Comparison of ENCODE assay signal across 8 cellular contexts in the genomic region with DNA sequence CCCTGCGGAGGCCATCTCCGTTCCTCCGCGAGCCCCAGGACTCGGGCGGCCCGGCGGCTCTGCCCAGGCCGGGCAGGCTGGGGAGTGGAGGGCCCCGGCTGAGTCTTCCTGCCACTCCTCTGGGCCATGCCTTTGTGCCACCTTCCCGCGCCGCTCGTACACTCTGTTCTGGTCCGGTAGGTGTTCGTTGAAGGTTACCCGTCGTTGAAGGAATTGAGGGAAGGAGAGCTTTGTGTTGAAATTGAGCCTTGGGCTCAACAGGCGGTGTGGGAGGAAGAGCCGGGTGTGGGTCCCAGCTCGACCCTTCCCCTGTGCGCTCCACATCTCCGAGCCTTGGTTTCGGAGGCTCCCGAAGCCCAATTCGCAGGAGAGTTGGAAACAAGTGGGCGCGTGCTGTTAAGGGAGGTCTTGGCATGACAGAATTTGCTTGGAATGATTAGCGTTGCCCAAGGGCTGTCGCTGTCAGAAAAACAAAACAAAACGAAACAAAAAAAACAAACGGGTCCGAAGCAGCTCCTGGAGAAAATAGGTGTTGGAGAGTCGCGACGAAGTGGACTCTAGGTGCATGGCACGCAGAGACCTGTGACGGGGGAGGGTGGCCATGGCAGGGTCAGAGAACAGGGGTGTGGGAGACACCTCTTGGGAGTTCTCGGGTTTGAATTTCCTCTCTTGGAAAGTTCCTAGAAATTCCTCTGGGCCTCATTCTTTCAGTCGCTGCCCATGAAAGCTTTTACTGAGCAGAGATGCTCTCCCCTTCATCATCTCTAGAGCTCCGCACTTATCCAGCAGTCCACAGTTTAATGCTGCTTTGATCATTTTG. TPM values are rescaled to one million over a fixed set of nuclear protein-coding genes. Genes with fewer than 3 reads are reported as not detected.
A peak's percentile ranks its signal among the peaks of the same experiment; 100 is the strongest.
DNase-seq lines count a peak whose midpoint lies in the region; ATAC-seq, FAIRE-seq and TF ChIP-seq lines count a peak whose summit lies in the region.

No MANE protein-coding gene starts in this region.

- H3K4me2 ChIP-seq in SK-N-SH, result peak overlapping the region; percentile 82

- peaks cover 6 to 15% of the 10 kb centered on the region in 2 experiments; a peak in 2 of 4 replicates for H3K4me1 ChIP-seq in SK-N-SH (ENCODE audit: control insufficient read depth in 1 of 2, insufficient read depth in 2 of 2, low read depth in 1 of 2, low read length in 1 of 2)

- peak overlapping the region; percentile 93 for H3K9ac ChIP-seq in SK-N-SH

- POLR2A ChIA-PET in SK-N-SH (lab: Yijun Ruan, JAX), result interaction anchor here (0.8 to 1.0 kb wide), 2 partner anchors 9 to 452 kb away, joined by 3 read pairs; no protein-coding TSS in a partner anchor

- no peaks in the 10 kb centered on the region for H3K9me3 Mint-ChIP-seq in activated CD8-positive, alpha-beta memory T cell treated with anti-CD3 and anti-CD28 coated beads, Interleukin-2, amount 10 ng/mL, durations not matched to agents 7 days and 5 days (ENCODE audit: low read depth)

- no peak for DNase-seq in activated CD8-positive, alpha-beta memory T cell treated with anti-CD3 and anti-CD28 coated beads, Interleukin-2, amount 10 ng/mL, durations not matched to agents 7 days and 5 days
- no peak for DNase-seq in activated CD8-positive, alpha-beta memory T cell treated with anti-CD3 and anti-CD28 coated beads, Interleukin-2, amount 50 U/mL, for 48 hours
- DNase-seq in SK-N-SH (no peak), foreskin fibroblast (peak in 1 of 2 donors; percentile 7), pons (ENCODE audit: low spot score) (peak; percentile 13), D721Med (ENCODE audit: insufficient read length, low spot score) (no peak)
- no peak for DNase-seq in stimulated activated CD8-positive, alpha-beta memory T cell treated with anti-CD3 and anti-CD28 coated beads, Interleukin-4, amount 100 ng/mL, for 48 hours

- H3K36me3 Mint-ChIP-seq in activated CD8-positive, alpha-beta memory T cell treated with anti-CD3 and anti-CD28 coated beads, Interleukin-2, amount 10 ng/mL, durations not matched to agents 7 days and 5 days, result peaks cover 14% of the 10 kb centered on the region

- H3K79me2 ChIP-seq in SK-N-SH (ENCODE audit: insufficient read depth), result peaks cover 61% of the 10 kb centered on the region

- no peak for TF ChIP-seq CTCF in SK-N-SH (IDR thresholded peaks at IDR 0.05)
- no peak for TF ChIP-seq CTCF in foreskin fibroblast (IDR thresholded peaks at IDR 0.05; ENCODE audit: low read depth, low read length)
- TF ChIP-seq CTCF in D721Med (IDR thresholded peaks at IDR 0.05; ENCODE audit: insufficient read depth, missing control alignments), result no peak

- 3% methylated on average over 20 of the region's 41 CpGs for WGBS in SK-N-SH (ENCODE audit: low lambda C conversion rate)

- H3K4me3 ChIP-seq in SK-N-SH (ENCODE audit: low read depth in 2 of 2, low read length in 1 of 2) (peak overlapping the region; percentile 83 to 91), foreskin fibroblast (ENCODE audit: low read depth in 1 of 2, low read length in 2 of 2) (peak overlapping the region; percentile 82 to 91)

- TF ChIP-seq RAD21 in SK-N-SH (IDR thresholded peaks at IDR 0.05; ENCODE audit: low read length), result no peak

- H3K36me3 ChIP-seq in SK-N-SH (replicated peaks in 1 of 2; ENCODE audit: control insufficient read depth in 1 of 2, insufficient read depth in 2 of 2, low read length in 1 of 2), result no peaks in the 10 kb centered on the region

- H2AFZ ChIP-seq in SK-N-SH (ENCODE audit: low read depth), result peak overlapping the region; percentile 83; the same call in 1 of the 2 replicates

- CTCF ChIA-PET in activated CD8-positive, alpha-beta memory T cell treated with anti-CD3 and anti-CD28 coated beads, Interleukin-2, amount 10 ng/mL, durations not matched to agents 7 days and 5 days (lab: Charles Lee), result interaction anchor here (0.7 to 2.6 kb wide), 19 partner anchors 10 to 1312 kb away, joined by 3 to 25 read pairs (median 4); partner anchors contain the start of genes CCDC74A and SMPD4
- CTCF ChIA-PET in SK-N-SH (lab: Yijun Ruan, JAX), result interaction anchor here (0.6 to 5.1 kb wide), 21 partner anchors 9 to 452 kb away, joined by 3 to 36 read pairs (median 4); partner anchors contain the start of gene CCDC74A

- H4K20me1 ChIP-seq in SK-N-SH (ENCODE audit: insufficient read depth), result peaks cover 11% of the 10 kb centered on the region; the same call in 1 of the 2 replicates

- peak overlapping the region; percentile 98 for H3K27ac Mint-ChIP-seq in activated CD8-positive, alpha-beta memory T cell treated with anti-CD3 and anti-CD28 coated beads, Interleukin-2, amount 10 ng/mL, durations not matched to agents 7 days and 5 days

- H3F3A ChIP-seq in SK-N-SH (replicated peaks; ENCODE audit: insufficient read depth), result no peaks in the 10 kb centered on the region

- TF ChIP-seq EP300 in SK-N-SH (IDR thresholded peaks at IDR 0.05; ENCODE audit: borderline replicate concordance in 1 of 2, low read depth in 1 of 2, low read length in 1 of 2), result no peak

- no peak for ATAC-seq in activated CD8-positive, alpha-beta memory T cell treated with anti-CD3 and anti-CD28 coated beads, Interleukin-2, amount 10 ng/mL, durations not matched to agents 7 days and 5 days
- ATAC-seq in HG03025 (IDR thresholded peaks at IDR 0.05; ENCODE audit: low FRiP score, unreplicated experiment), result peak; percentile 23

- peak overlapping the region; percentile 74 to 91 for H3K27ac ChIP-seq in SK-N-SH (ENCODE audit: low read depth in 2 of 2, low read length in 1 of 2)

- H3K4me1 Mint-ChIP-seq in activated CD8-positive, alpha-beta memory T cell treated with anti-CD3 and anti-CD28 coated beads, Interleukin-2, amount 10 ng/mL, durations not matched to agents 7 days and 5 days, result peaks cover 55% of the 10 kb centered on the region

- no peak for FAIRE-seq in D721Med (lab: Jason Lieb, UNC)

- H3K9me2 ChIP-seq in SK-N-SH, result no peaks in the 10 kb centered on the region

- H3K27me3 ChIP-seq in SK-N-SH (ENCODE audit: insufficient read depth), result no peaks in the 10 kb centered on the region

- no peaks in the 10 kb centered on the region for H3K9me3 ChIP-seq in SK-N-SH

- peak overlapping the region; percentile 96 for H3K4me3 Mint-ChIP-seq in activated CD8-positive, alpha-beta memory T cell treated with anti-CD3 and anti-CD28 coated beads, Interleukin-2, amount 10 ng/mL, durations not matched to agents 7 days and 5 days

- H3K27me3 Mint-ChIP-seq in activated CD8-positive, alpha-beta memory T cell treated with anti-CD3 and anti-CD28 coated beads, Interleukin-2, amount 10 ng/mL, durations not matched to agents 7 days and 5 days, result no peaks in the 10 kb centered on the region

TF ChIP-seq in SK-N-SH, 30 proteins besides CTCF, POLR2A, EP300 and RAD21 (continues in another document):
- no peak for TF ChIP-seq EZH2phosphoT487 (IDR thresholded peaks at IDR 0.05; ENCODE audit: borderline replicate concordance, low read depth)
- TF ChIP-seq SMC3 (IDR thresholded peaks at IDR 0.05; ENCODE audit: low read depth, low read length), result no peak
- no peak for TF ChIP-seq RCOR1 (IDR thresholded peaks at IDR 0.05; ENCODE audit: low read length)
- TF ChIP-seq, protein P1, sequence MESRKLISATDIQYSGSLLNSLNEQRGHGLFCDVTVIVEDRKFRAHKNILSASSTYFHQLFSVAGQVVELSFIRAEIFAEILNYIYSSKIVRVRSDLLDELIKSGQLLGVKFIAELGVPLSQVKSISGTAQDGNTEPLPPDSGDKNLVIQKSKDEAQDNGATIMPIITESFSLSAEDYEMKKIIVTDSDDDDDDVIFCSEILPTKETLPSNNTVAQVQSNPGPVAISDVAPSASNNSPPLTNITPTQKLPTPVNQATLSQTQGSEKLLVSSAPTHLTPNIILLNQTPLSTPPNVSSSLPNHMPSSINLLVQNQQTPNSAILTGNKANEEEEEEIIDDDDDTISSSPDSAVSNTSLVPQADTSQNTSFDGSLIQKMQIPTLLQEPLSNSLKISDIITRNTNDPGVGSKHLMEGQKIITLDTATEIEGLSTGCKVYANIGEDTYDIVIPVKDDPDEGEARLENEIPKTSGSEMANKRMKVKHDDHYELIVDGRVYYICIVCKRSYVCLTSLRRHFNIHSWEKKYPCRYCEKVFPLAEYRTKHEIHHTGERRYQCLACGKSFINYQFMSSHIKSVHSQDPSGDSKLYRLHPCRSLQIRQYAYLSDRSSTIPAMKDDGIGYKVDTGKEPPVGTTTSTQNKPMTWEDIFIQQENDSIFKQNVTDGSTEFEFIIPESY (IDR thresholded peaks at IDR 0.05; ENCODE audit: borderline replicate concordance, low read depth), result no peak
- TF ChIP-seq, protein P2, sequence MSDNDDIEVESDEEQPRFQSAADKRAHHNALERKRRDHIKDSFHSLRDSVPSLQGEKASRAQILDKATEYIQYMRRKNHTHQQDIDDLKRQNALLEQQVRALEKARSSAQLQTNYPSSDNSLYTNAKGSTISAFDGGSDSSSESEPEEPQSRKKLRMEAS (IDR thresholded peaks at IDR 0.05; ENCODE audit: low read depth), result no peak
- TF ChIP-seq RXRA (IDR thresholded peaks at IDR 0.05; ENCODE audit: borderline replicate concordance, low read depth), result no peak
- no peak for TF ChIP-seq NRF1 (IDR thresholded peaks at IDR 0.05; ENCODE audit: low read depth, low read length)

RNA-seq across cellular contexts. Expression of gene MZT2A, which starts 1.2 kb away (rescaled TPM):
- total RNA-seq in activated CD8-positive, alpha-beta memory T cell treated with anti-CD3 and anti-CD28 coated beads, Interleukin-2, amount 10 ng/mL, durations not matched to agents 7 days and 5 days, result 100 to 1,000 TPM; 198 to 262 TPM
- 48.0 and 61.9 TPM in 2 replicates for polyA plus RNA-seq in SK-N-SH (2012; rRNA removed)
- polyA plus RNA-seq in SK-N-SH (2012; cell fraction: cytosol; rRNA removed), result 58.0 and 60.3 TPM in 2 replicates
- polyA plus RNA-seq in SK-N-SH (2012; cell fraction: nucleus; rRNA removed), result 20.2 and 24.6 TPM in 2 replicates

RNA-seq across cellular contexts. Expression of gene TUBA3D, which starts 17.5 kb away (rescaled TPM):
- total RNA-seq in activated CD8-positive, alpha-beta memory T cell treated with anti-CD3 and anti-CD28 coated beads, Interleukin-2, amount 10 ng/mL, durations not matched to agents 7 days and 5 days, result not detected
- not detected in 2 replicates for polyA plus RNA-seq in SK-N-SH (2012; rRNA removed)
- not detected in 2 replicates for polyA plus RNA-seq in SK-N-SH (2012; cell fraction: cytosol; rRNA removed)
- not detected in 2 replicates for polyA plus RNA-seq in SK-N-SH (2012; cell fraction: nucleus; rRNA removed)

RNA-seq across cellular contexts. Expression of gene CCDC74A, which starts 34.3 kb away (rescaled TPM):
- 1 to 10 TPM; 3.0 to 4.6 TPM for total RNA-seq in activated CD8-positive, alpha-beta memory T cell treated with anti-CD3 and anti-CD28 coated beads, Interleukin-2, amount 10 ng/mL, durations not matched to agents 7 days and 5 days
- polyA plus RNA-seq in SK-N-SH (2012; rRNA removed), result 16.6 and 21.3 TPM in 2 replicates
- 9.8 and 12.4 TPM in 2 replicates for polyA plus RNA-seq in SK-N-SH (2012; cell fraction: cytosol; rRNA removed)
- polyA plus RNA-seq in SK-N-SH (2012; cell fraction: nucleus; rRNA removed), result 71.8 and 105 TPM in 2 replicates
